1 cellular context compared by ENCODE assay signal in the genomic region with DNA sequence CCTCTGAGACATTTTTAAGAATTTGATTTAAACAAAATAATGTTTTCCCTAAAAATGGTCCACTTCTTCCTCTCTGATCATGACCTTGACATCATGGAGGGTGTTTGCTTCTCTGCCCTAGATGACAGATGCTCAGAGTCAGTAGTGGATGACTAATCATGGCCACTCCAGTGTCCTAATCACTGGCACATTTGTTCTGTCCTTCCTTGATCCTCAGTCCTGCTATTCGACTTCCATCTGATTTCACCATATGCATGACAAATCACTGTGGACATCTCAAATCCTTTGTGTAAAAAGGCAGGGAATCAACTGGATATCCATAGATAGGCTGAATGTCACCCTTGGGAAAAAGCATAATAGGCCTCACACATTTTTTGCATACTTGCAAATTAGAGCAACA.
TF ChIP-seq lines count a peak whose summit lies in the region.

No MANE protein-coding gene starts in this region.

TF ChIP-seq in HepG2, 621 proteins besides CTCF, POLR2A, EP300 and RAD21:
- TF ChIP-seq ZBED4 (CRISPR knock-in tag; IDR thresholded peaks at IDR 0.05; ENCODE audit: borderline replicate concordance) (no peak), MBD4 (IDR thresholded peaks at IDR 0.05; ENCODE audit: borderline replicate concordance, low read length) (no peak), ZMAT3 (CRISPR knock-in tag; conservative IDR thresholded peaks at IDR 0.05) (no peak), ZMYM4 (CRISPR knock-in tag; IDR thresholded peaks at IDR 0.05) (no peak), MAFF (IDR thresholded peaks at IDR 0.05; ENCODE audit: low read depth, low read length) (peak; percentile 49; the same call in 1 of the 2 replicates), KLF11 (CRISPR knock-in tag; IDR thresholded peaks at IDR 0.05) (no peak), TCF12 (IDR thresholded peaks at IDR 0.05) (no peak), TCF12 (CRISPR knock-in tag; IDR thresholded peaks at IDR 0.05) (no peak), GTF2F1 (IDR thresholded peaks at IDR 0.05; ENCODE audit: low read length) (no peak), HMGA1 (CRISPR knock-in tag; conservative IDR thresholded peaks at IDR 0.05) (no peak), GABPB1 (CRISPR knock-in tag; IDR thresholded peaks at IDR 0.05) (no peak), MAFK (conservative IDR thresholded peaks at IDR 0.05 in 1 of 2, IDR thresholded peaks at IDR 0.05 in 1 of 2; ENCODE audit: low read length in 2 of 2) (peak; percentile 31 to 36; a peak in 3 of 4 replicates)
- TF ChIP-seq, protein P1, sequence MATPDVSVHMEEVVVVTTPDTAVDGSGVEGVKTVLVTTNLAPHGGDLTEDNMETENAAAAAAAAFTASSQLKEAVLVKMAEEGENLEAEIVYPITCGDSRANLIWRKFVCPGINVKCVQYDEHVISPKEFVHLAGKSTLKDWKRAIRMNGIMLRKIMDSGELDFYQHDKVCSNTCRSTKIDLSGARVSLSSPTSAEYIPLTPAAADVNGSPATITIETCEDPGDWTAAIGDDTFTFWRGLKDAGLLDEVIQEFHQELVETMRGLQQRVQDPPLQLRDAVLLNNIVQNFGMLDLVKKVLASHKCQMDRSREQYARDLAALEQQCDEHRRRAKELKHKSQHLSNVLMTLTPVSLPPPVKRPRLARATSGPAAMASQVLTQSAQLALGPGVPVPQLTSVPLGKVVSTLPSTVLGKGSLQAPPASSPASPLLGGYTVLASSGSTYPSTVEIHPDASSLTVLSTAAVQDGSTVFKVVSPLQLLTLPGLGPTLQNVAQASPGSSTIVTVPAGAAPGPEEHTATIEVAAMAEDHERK (CRISPR knock-in tag; IDR thresholded peaks at IDR 0.05; ENCODE audit: low read depth), result no peak
